ENCODE assay signal across 24 cellular contexts in the genomic region with DNA sequence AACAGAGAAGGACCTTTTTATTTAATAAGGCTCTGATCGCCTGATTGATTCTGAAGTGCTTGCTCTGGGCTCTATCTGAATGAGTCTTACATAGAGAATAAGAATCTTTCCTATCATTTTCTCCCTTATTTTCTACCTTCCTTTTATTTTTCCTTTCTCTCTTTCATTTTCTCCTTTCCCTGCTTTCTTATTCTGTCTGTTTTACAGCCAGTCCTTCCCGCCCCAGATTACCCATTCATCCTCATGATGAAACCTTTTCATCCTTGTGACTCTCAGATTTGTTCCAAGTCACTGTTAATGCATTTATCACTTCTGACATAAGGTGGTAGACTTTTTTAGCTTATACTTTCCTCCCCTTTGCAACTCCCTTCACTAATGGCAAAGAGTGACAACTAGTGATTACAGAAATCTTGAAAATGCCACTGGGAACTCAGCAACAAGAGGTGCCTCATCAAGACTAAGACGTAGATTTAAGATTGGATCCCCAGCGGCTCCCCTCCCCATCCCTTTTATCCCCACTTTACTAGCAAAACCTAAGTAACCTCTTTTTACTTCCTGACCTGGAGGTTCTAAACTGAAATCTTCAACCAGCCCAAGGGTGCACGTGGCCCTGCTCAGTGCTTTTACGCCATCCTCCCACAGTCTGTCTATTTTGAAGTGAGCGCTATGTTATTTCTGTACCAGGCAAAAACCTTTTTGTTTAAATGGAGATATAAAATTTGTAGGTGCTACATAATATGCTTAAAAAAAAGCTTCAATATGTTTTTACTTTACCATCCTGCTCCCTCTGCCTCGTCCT.
"Had no signal": no experiment of that assay in that cellular context is flagged by ENCODE, and none has a peak within 500 bp of the region (broad histone marks: within the 10 kb centered on the region; RNA-seq: fewer than 3 reads in every experiment).

No MANE protein-coding gene starts in this region.

- DNase-seq: IMR-90, Karpas-422, KG1, MG63, NCI-H1092, NCI-H1105 treated with DMSO at 0.1 percent for 48 hours, NCI-H1417 treated with DMSO at 0.1 percent for 48 hours, NCI-H146, NCI-H1694 treated with DMSO at 0.1 percent for 48 hours, NCI-H1930, NCI-H2081, NCI-H2107, NCI-H2227 treated with DMSO at 0.1 percent for 48 hours, NCI-H446, NCI-H510A, NCI-H524 treated with DMSO at 0.1 percent for 48 hours, NCI-H69, NCI-H774, SHP77, SK-N-SH, SW 1271 had no signal

- H3K27ac ChIP-seq: RWPE1 had no signal

- ATAC-seq: HepG2, Panc1 had no signal

- H3K4me2 ChIP-seq: SK-N-SH had no signal

- H3K4me3 ChIP-seq: MG63 had no signal

- H3K9me3 ChIP-seq: MG63, SK-N-SH had no signal

- H3K27me3 ChIP-seq: MG63 had no signal

- H3K36me3 ChIP-seq: MG63 had no signal

- H3K9ac ChIP-seq: SK-N-SH had no signal
